Comparison of ENCODE assay signal across 18 cellular contexts in the genomic region with DNA sequence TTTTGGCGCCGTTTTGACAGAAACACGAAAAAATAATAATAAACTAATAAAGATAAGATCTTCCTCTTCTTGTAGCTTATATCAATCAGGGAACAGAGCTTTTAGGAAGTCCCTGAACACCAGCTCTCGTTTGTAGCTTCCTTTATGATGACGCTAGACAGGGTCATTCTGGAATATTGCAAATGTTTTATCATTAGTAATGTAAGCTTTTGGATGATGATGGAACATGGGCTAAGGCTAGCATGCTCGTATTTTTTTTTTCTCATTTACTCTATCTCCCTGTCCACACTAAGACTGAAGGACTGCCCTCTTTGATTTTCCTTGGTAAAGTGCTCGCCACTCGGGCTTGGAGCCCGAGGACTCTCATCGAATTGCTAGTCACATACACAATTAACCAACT. TPM values are rescaled to one million over a fixed set of nuclear protein-coding genes. Genes with fewer than 3 reads are reported as not detected.
A peak's percentile ranks its signal among the peaks of the same experiment; 100 is the strongest.
DNase-seq lines count a peak whose midpoint lies in the region; ATAC-seq, FAIRE-seq and TF ChIP-seq lines count a peak whose summit lies in the region.
"Had no signal": no experiment of that assay in that cellular context is flagged by ENCODE, and none has a peak within 500 bp of the region (broad histone marks: within the 10 kb centered on the region; RNA-seq: fewer than 3 reads in every experiment).

No MANE protein-coding gene starts in this region.

- no peaks in the 10 kb centered on the region for H3K9me3 ChIP-seq in HUES6 (ENCODE audit: control insufficient read depth, insufficient read depth, low read depth, low read length)
- H3K9me3 ChIP-seq in astrocyte (ENCODE audit: insufficient read depth, low read depth, low read length), result no peaks in the 10 kb centered on the region

- peak overlapping the region; percentile 73 for H3K4me3 Mint-ChIP-seq in activated T-cell treated with anti-CD3 and anti-CD28 coated beads, Interleukin-2, amount 50 U/mL, for 24 hours
- peak overlapping the region; percentile 28 for H3K4me3 Mint-ChIP-seq in astrocyte (ENCODE audit: unreplicated experiment)
- H3K4me3 Mint-ChIP-seq in stimulated activated naive CD8-positive, alpha-beta T cell treated with anti-CD3 and anti-CD28 coated beads, Interleukin-15, amount 100 ng/mL, for 72 hours, result peak overlapping the region; percentile 49 to 80

- DNase-seq in activated T-cell treated with anti-CD3 and anti-CD28 coated beads, Interleukin-2, amount 50 U/mL, for 24 hours, result no peak
- no peak for DNase-seq in activated T-cell treated with anti-CD3 and anti-CD28 coated beads, Interleukin-2, amount 50 U/mL, for 1 hour
- DNase-seq in astrocyte (ENCODE audit: low read depth), result no peak
- no peak for DNase-seq in stimulated activated naive CD8-positive, alpha-beta T cell treated with anti-CD3 and anti-CD28 coated beads, Interleukin-15, amount 100 ng/mL, for 72 hours
- no peak for DNase-seq in SW 1271 (lab: John Stamatoyannopoulos, UW)
- DNase-seq in NCI-H526 (lab: John Stamatoyannopoulos, UW), result no peak
- no peak for DNase-seq in pons (ENCODE audit: low spot score)
- DNase-seq: activated CD4-positive, alpha-beta memory T cell treated with anti-CD3 and anti-CD28 coated beads for 36 hours; NCI-H1694 treated with DMSO at 0.1 percent for 48 hours had no signal

- H3K27ac Mint-ChIP-seq in activated T-cell treated with anti-CD3 and anti-CD28 coated beads, Interleukin-2, amount 50 U/mL, for 24 hours, result no peak overlapping the region
- no peak overlapping the region for H3K27ac Mint-ChIP-seq in astrocyte (ENCODE audit: unreplicated experiment)
- H3K27ac Mint-ChIP-seq in stimulated activated naive CD8-positive, alpha-beta T cell treated with anti-CD3 and anti-CD28 coated beads, Interleukin-15, amount 100 ng/mL, for 72 hours, result no peak overlapping the region
- H3K27ac Mint-ChIP-seq: activated CD4-positive, alpha-beta memory T cell treated with anti-CD3 and anti-CD28 coated beads for 36 hours; activated T-helper 17 cell treated with anti-CD3 and anti-CD28 coated beads, Interleukin-2, amount 50 U/mL, for 72 hours; stimulated activated effector memory CD8-positive, alpha-beta T cell treated with anti-CD3 and anti-CD28 coated beads, Interleukin-12 subunit alpha, Interleukin-12 subunit beta, amount 100 ng/mL, for 72 hours had no signal

- no peaks in the 10 kb centered on the region for H3K27me3 ChIP-seq in HUES6 (ENCODE audit: control insufficient read depth, insufficient read depth, low read length)
- H3K27me3 ChIP-seq in astrocyte (ENCODE audit: insufficient read depth, low read length), result no peaks in the 10 kb centered on the region

- no peaks in the 10 kb centered on the region for H3K4me1 ChIP-seq in HUES6 (ENCODE audit: control insufficient read depth, insufficient read depth, low read length)
- H3K4me1 ChIP-seq in astrocyte (ENCODE audit: insufficient read depth, low read length), result no peaks in the 10 kb centered on the region

- no peak for ATAC-seq in stimulated activated naive CD8-positive, alpha-beta T cell treated with anti-CD3 and anti-CD28 coated beads, Interleukin-15, amount 100 ng/mL, for 72 hours
- ATAC-seq: activated T-helper 17 cell treated with anti-CD3 and anti-CD28 coated beads, Interleukin-2, amount 50 U/mL, for 72 hours; stimulated activated effector memory CD8-positive, alpha-beta T cell treated with anti-CD3 and anti-CD28 coated beads, Interleukin-12 subunit alpha, Interleukin-12 subunit beta, amount 100 ng/mL, for 72 hours had no signal

- no peaks in the 10 kb centered on the region for H3K36me3 Mint-ChIP-seq in activated T-cell treated with anti-CD3 and anti-CD28 coated beads, Interleukin-2, amount 50 U/mL, for 24 hours (ENCODE audit: low read depth)
- no peaks in the 10 kb centered on the region for H3K36me3 Mint-ChIP-seq in astrocyte (ENCODE audit: low read depth, unreplicated experiment)

- peaks cover 39% of the 10 kb centered on the region for H3K27me3 Mint-ChIP-seq in activated T-cell treated with anti-CD3 and anti-CD28 coated beads, Interleukin-2, amount 50 U/mL, for 24 hours
- no peaks in the 10 kb centered on the region for H3K27me3 Mint-ChIP-seq in astrocyte (ENCODE audit: low read depth, unreplicated experiment)
- peaks cover 43% of the 10 kb centered on the region for H3K27me3 Mint-ChIP-seq in stimulated activated naive CD8-positive, alpha-beta T cell treated with anti-CD3 and anti-CD28 coated beads, Interleukin-15, amount 100 ng/mL, for 72 hours

- no peak for TF ChIP-seq CTCF in astrocyte (IDR thresholded peaks at IDR 0.05; ENCODE audit: insufficient read depth, low read depth, low read length)

- no peaks in the 10 kb centered on the region for H3K9me3 Mint-ChIP-seq in activated T-cell treated with anti-CD3 and anti-CD28 coated beads, Interleukin-2, amount 50 U/mL, for 24 hours
- H3K9me3 Mint-ChIP-seq in astrocyte (ENCODE audit: unreplicated experiment), result no peaks in the 10 kb centered on the region
- no peaks in the 10 kb centered on the region for H3K9me3 Mint-ChIP-seq in stimulated activated naive CD8-positive, alpha-beta T cell treated with anti-CD3 and anti-CD28 coated beads, Interleukin-15, amount 100 ng/mL, for 72 hours
- H3K9me3 Mint-ChIP-seq: activated CD4-positive, alpha-beta memory T cell treated with anti-CD3 and anti-CD28 coated beads for 36 hours; stimulated activated effector memory CD8-positive, alpha-beta T cell treated with anti-CD3 and anti-CD28 coated beads, Interleukin-12 subunit alpha, Interleukin-12 subunit beta, amount 100 ng/mL, for 72 hours had no signal

- H3K27ac ChIP-seq in HUES6 (ENCODE audit: low read depth, low read length), result no peak overlapping the region
- no peak overlapping the region for H3K27ac ChIP-seq in astrocyte (ENCODE audit: low read depth, low read length)

- no peaks in the 10 kb centered on the region for H4K20me1 ChIP-seq in astrocyte (ENCODE audit: insufficient read depth, low read length)

- H3K4me2 ChIP-seq in astrocyte (ENCODE audit: low read length), result no peak overlapping the region

- no peak for FAIRE-seq in astrocyte (lab: Jason Lieb, UNC)
- FAIRE-seq: endometrium, GM12878, TTC549 had no signal

- H3K9ac ChIP-seq in HUES6 (ENCODE audit: low read length), result no peak overlapping the region
- no peak overlapping the region for H3K9ac ChIP-seq in astrocyte (ENCODE audit: low read length)

- H3K4me3 ChIP-seq in HUES6 (ENCODE audit: low read depth, low read length) (peak overlapping the region; percentile 90), astrocyte (ENCODE audit: insufficient read depth, low read depth, low read length) (no peak overlapping the region)

- H3K4me1 Mint-ChIP-seq in activated T-cell treated with anti-CD3 and anti-CD28 coated beads, Interleukin-2, amount 50 U/mL, for 24 hours (ENCODE audit: low read depth), result peaks cover 18% of the 10 kb centered on the region
- H3K4me1 Mint-ChIP-seq in astrocyte (ENCODE audit: low read depth, unreplicated experiment), result no peaks in the 10 kb centered on the region
- peaks cover 18% of the 10 kb centered on the region for H3K4me1 Mint-ChIP-seq in stimulated activated naive CD8-positive, alpha-beta T cell treated with anti-CD3 and anti-CD28 coated beads, Interleukin-15, amount 100 ng/mL, for 72 hours

- no peak overlapping the region for H2AFZ ChIP-seq in astrocyte (ENCODE audit: low read depth, low read length)

- H3K36me3 ChIP-seq in HUES6 (ENCODE audit: control insufficient read depth, insufficient read depth, low read length), result no peaks in the 10 kb centered on the region
- H3K36me3 ChIP-seq in astrocyte (ENCODE audit: insufficient read depth, low read length), result no peaks in the 10 kb centered on the region

- no peaks in the 10 kb centered on the region for H3K79me2 ChIP-seq in astrocyte (ENCODE audit: insufficient read depth, low read length)

RNA-seq across cellular contexts. Expression of a gene that starts 22.1 kb away (rescaled TPM):
- not detected in 2 replicates for total RNA-seq in astrocyte
- total RNA-seq: activated CD4-positive, alpha-beta memory T cell treated with anti-CD3 and anti-CD28 coated beads for 36 hours; activated T-helper 17 cell treated with anti-CD3 and anti-CD28 coated beads, Interleukin-2, amount 50 U/mL, for 72 hours; G401; GM12878; posterior vena cava; ureter had no signal

RNA-seq across cellular contexts. Expression of a gene that starts 54.4 kb away (rescaled TPM):
- total RNA-seq in astrocyte, result 6.0 and 7.2 TPM in 2 replicates
